In the genomic region with DNA sequence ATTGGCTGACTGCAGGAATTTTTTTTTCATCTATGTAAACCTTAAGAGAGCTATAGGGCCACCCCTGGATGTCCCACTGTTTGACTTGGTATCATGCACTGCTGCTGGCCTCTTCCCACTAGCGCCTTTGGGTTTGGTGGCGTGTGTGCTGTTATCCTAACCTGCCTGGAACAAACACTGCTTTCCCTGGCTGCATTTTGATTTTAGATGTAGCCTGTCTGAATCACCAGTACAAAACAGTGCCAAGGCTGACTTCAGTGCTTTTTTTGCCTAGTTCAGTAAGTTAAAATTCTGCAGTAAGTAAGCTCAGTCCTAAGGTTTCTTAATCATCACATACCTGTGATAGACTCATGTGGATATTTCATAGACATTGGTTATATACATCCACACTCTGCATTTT, we compare ENCODE assay signal across 23 cellular contexts.
DNase-seq lines count a peak whose midpoint lies in the region; ATAC-seq, FAIRE-seq and TF ChIP-seq lines count a peak whose summit lies in the region.
"Had no signal": no experiment of that assay in that cellular context is flagged by ENCODE, and none has a peak within 500 bp of the region (broad histone marks: within the 10 kb centered on the region; RNA-seq: fewer than 3 reads in every experiment).

No MANE protein-coding gene starts in this region.

- TF ChIP-seq CTCF in IMR-90 (conservative IDR thresholded peaks at IDR 0.05; ENCODE audit: low read depth, low read length) (no peak), astrocyte of the spinal cord (IDR thresholded peaks at IDR 0.05; ENCODE audit: low read depth, low read length) (no peak), Caco-2 (IDR thresholded peaks at IDR 0.05; ENCODE audit: insufficient read depth in 1 of 2, low read depth in 1 of 2, low read length in 1 of 2, severe bottlenecking in 1 of 2, unreplicated experiment in 1 of 2) (no peak)

- no peak overlapping the region for H2AK5ac ChIP-seq in IMR-90 (ENCODE audit: low read depth, low read length)

- in situ Hi-C loops in IMR-90 (cut with MboI; ENCODE audit: low sequenced_read_pairs) (no loop called here), astrocyte of the spinal cord (cut with HindIII; ENCODE audit: low sequenced_read_pairs) (no loop called here)

- H3K4me2 ChIP-seq in IMR-90 (ENCODE audit: low read depth, low read length), result no peak overlapping the region

- no peak overlapping the region for H2BK120ac ChIP-seq in IMR-90 (ENCODE audit: low read depth, low read length)

- no peak overlapping the region for H3K4me3 Mint-ChIP-seq in Caco-2 (ENCODE audit: unreplicated experiment)
- H3K4me3 Mint-ChIP-seq: CD4-positive, CD25-positive, alpha-beta regulatory T cell had no signal

- H2BK15ac ChIP-seq in IMR-90 (ENCODE audit: low read depth, low read length), result no peak overlapping the region

- no peak overlapping the region for H4K8ac ChIP-seq in IMR-90 (ENCODE audit: low read depth in 2 of 2, low read length in 2 of 2)

- no peak overlapping the region for H3K18ac ChIP-seq in IMR-90 (ENCODE audit: low read depth, low read length)

- no peak overlapping the region for H4K91ac ChIP-seq in IMR-90 (ENCODE audit: insufficient read depth, low read depth, low read length)

- BruUV-seq in IMR-90 (replicated peaks; lab: Mats Ljungman, UMichigan) (no TSS peak), Caco-2 (replicated peaks; lab: Mats Ljungman, UMichigan) (no TSS peak)

- H3K27me3 Mint-ChIP-seq in Caco-2 (ENCODE audit: insufficient read depth, unreplicated experiment), result peaks cover 5% of the 10 kb centered on the region

- H3K14ac ChIP-seq in IMR-90 (replicated peaks; ENCODE audit: low read depth, low read length), result no peak overlapping the region

- H2AFZ ChIP-seq in IMR-90 (replicated peaks; ENCODE audit: low read length, poor library complexity), result no peak overlapping the region

- ATAC-seq in IMR-90 (ENCODE audit: low read depth), result no peak
- no peak for ATAC-seq in HG02870 (IDR thresholded peaks at IDR 0.05; ENCODE audit: unreplicated experiment)
- ATAC-seq: K562 had no signal

- peak; percentile 44 for DNase-seq in Ammon's horn (ENCODE audit: low spot score)
- peak; percentile 50 for DNase-seq in IMR-90
- DNase-seq in astrocyte of the spinal cord (ENCODE audit: low read depth, low spot score), result peak; percentile 37
- DNase-seq in fibroblast of peridontal ligament (ENCODE audit: extremely low read depth), result peak; percentile 35
- no peak for DNase-seq in SW 1271 (lab: John Stamatoyannopoulos, UW)
- DNase-seq in small intestine, result no peak
- no peak for DNase-seq in Caco-2
- DNase-seq: 8988T; BE2C; CD4-positive, CD25-positive, alpha-beta regulatory T cell; DMS153; EL; NCI-H1105 treated with DMSO at 0.1 percent for 48 hours; NCI-H1694 treated with DMSO at 0.1 percent for 48 hours; NCI-H510A; NCI-H748 treated with DMSO at 0.1 percent for 48 hours; NK-92 treated with Interleukin-12 subunit alpha and Interleukin-12 subunit beta, amount 100 ng/mL, for 24 hours; OCI-M1; RPMI8226; SIG-M5 had no signal

- no peak overlapping the region for H3K4me3 ChIP-seq in IMR-90 (ENCODE audit: insufficient read depth, low read depth, low read length)
- no peak overlapping the region for H3K4me3 ChIP-seq in astrocyte of the spinal cord (ENCODE audit: low read depth, low read length)
- no peak overlapping the region for H3K4me3 ChIP-seq in small intestine (ENCODE audit: low read depth in 1 of 2, low read length in 2 of 2)
- H3K4me3 ChIP-seq in Caco-2 (ENCODE audit: low read depth, low read length), result no peak overlapping the region
- H3K4me3 ChIP-seq: HAP-1, K562 had no signal

- no peak overlapping the region for H2BK5ac ChIP-seq in IMR-90 (ENCODE audit: low read depth, low read length, poor library complexity, severe bottlenecking)

- intact Hi-C loops in IMR-90 (cut with micrococcal nuclease), result no loop called here
- intact Hi-C loops in Caco-2 (cut with micrococcal nuclease; ENCODE audit: unreplicated experiment), result no loop called here

- no peaks in the 10 kb centered on the region for H3K79me1 ChIP-seq in IMR-90 (ENCODE audit: low read depth in 1 of 2, low read length in 2 of 2)

- H3K9me3 ChIP-seq in IMR-90 (ENCODE audit: control insufficient read depth, insufficient read depth, low read length) (no peaks in the 10 kb centered on the region), small intestine (ENCODE audit: control insufficient read depth, low read depth) (no peaks in the 10 kb centered on the region), Caco-2 (no peaks in the 10 kb centered on the region; the same call in 1 of the 2 replicates)
- H3K9me3 ChIP-seq: BE2C, HAP-1 had no signal

- H3K56ac ChIP-seq in IMR-90 (ENCODE audit: extremely low read depth, insufficient read depth, low read length), result no peak overlapping the region

- H3K9me3 Mint-ChIP-seq in Caco-2 (ENCODE audit: unreplicated experiment), result no peaks in the 10 kb centered on the region
- H3K9me3 Mint-ChIP-seq: CD4-positive, CD25-positive, alpha-beta regulatory T cell had no signal

- no peak overlapping the region for H2BK20ac ChIP-seq in IMR-90 (ENCODE audit: low read depth, low read length)

- H3K4me1 ChIP-seq in IMR-90 (ENCODE audit: control insufficient read depth, insufficient read depth, low read length) (no peaks in the 10 kb centered on the region), small intestine (ENCODE audit: control insufficient read depth in 2 of 2, insufficient read depth in 1 of 2, low read depth in 1 of 2, low read length in 1 of 2) (no peaks in the 10 kb centered on the region), Caco-2 (no peaks in the 10 kb centered on the region)
- H3K4me1 ChIP-seq: BE2C, HAP-1 had no signal

- dilution Hi-C loops in IMR-90 (cut with HindIII; ENCODE audit: low sequenced_read_pairs, unreplicated experiment), result no loop called here

- no peaks in the 10 kb centered on the region for H3K4me1 Mint-ChIP-seq in Caco-2 (ENCODE audit: low read depth, unreplicated experiment)
- H3K4me1 Mint-ChIP-seq: CD4-positive, CD25-positive, alpha-beta regulatory T cell had no signal

- no peak for FAIRE-seq in small intestine (lab: Jason Lieb, UNC)
- FAIRE-seq: K562 had no signal

- 58% methylated on average over 2 of the region's 2 CpGs; no CpG with 5 or more reads in 1 of the 2 experiments for WGBS in IMR-90 (ENCODE audit: extremely low coverage in 2 of 2, insufficient read length in 1 of 2), 2 experiments
- 74 to 95% (median 84%) methylated on average over 2 of the region's 2 CpGs for WGBS in small intestine, 3 donors

- H3K4ac ChIP-seq in IMR-90 (ENCODE audit: low read depth, low read length), result no peak overlapping the region

- TF ChIP-seq RAD21 in IMR-90 (IDR thresholded peaks at IDR 0.05; ENCODE audit: low read length), result no peak

- no peak overlapping the region for H3K9ac ChIP-seq in IMR-90 (ENCODE audit: low read depth, low read length)

- no peaks in the 10 kb centered on the region for H4K20me1 ChIP-seq in IMR-90 (ENCODE audit: insufficient read depth, low read length)

- TF ChIP-seq POLR2A in IMR-90 (IDR thresholded peaks at IDR 0.05; ENCODE audit: low read depth, low read length), result no peak

- no peak overlapping the region for H4K5ac ChIP-seq in IMR-90 (ENCODE audit: low read depth, low read length)

- H3K36me3 ChIP-seq in IMR-90 (ENCODE audit: control insufficient read depth, insufficient read depth, low read length) (peaks cover 6% of the 10 kb centered on the region; the same call in 1 of the 2 replicates), small intestine (ENCODE audit: control insufficient read depth in 2 of 2, insufficient read depth in 2 of 2, low read length in 2 of 2) (peaks cover 0 to 2% of the 10 kb centered on the region in 2 donors), Caco-2 (ENCODE audit: control insufficient read depth, insufficient read depth, low read length) (no peaks in the 10 kb centered on the region)
- H3K36me3 ChIP-seq: BE2C, HAP-1 had no signal

- no peaks in the 10 kb centered on the region for H3K36me3 Mint-ChIP-seq in Caco-2 (ENCODE audit: insufficient read depth, unreplicated experiment)
- H3K36me3 Mint-ChIP-seq: CD4-positive, CD25-positive, alpha-beta regulatory T cell had no signal

- H3K23ac ChIP-seq in IMR-90 (ENCODE audit: low read depth, low read length), result no peak overlapping the region

- H3K27me3 ChIP-seq in IMR-90 (ENCODE audit: control insufficient read depth, insufficient read depth, low read length), result no peaks in the 10 kb centered on the region
- H3K27me3 ChIP-seq in small intestine (ENCODE audit: control insufficient read depth in 2 of 2, insufficient read depth in 2 of 2, low read length in 2 of 2), result no peaks in the 10 kb centered on the region
- H3K27me3 ChIP-seq in Caco-2 (replicated peaks; ENCODE audit: control insufficient read depth, insufficient read depth, low read length), result no peaks in the 10 kb centered on the region
- H3K27me3 ChIP-seq: BE2C had no signal

- H3K27ac ChIP-seq in IMR-90 (ENCODE audit: insufficient read depth, low read length) (no peak overlapping the region), small intestine (ENCODE audit: low read depth in 1 of 2, low read length in 1 of 2) (no peak overlapping the region)

- CTCF ChIA-PET in IMR-90 (lab: Yijun Ruan, JAX) (no interaction called here), Caco-2 (lab: Charles Lee) (no interaction called here)

- POLR2A ChIA-PET in IMR-90 (lab: Charles Lee; ENCODE audit: unreplicated experiment), result no interaction called here
- POLR2A ChIA-PET in Caco-2 (lab: Charles Lee), result no interaction called here

- H3K9me1 ChIP-seq in IMR-90 (ENCODE audit: insufficient read depth, low read length), result peaks cover 2% of the 10 kb centered on the region; the same call in 1 of the 2 replicates

- no peak overlapping the region for H2AK9ac ChIP-seq in IMR-90 (replicated peaks; ENCODE audit: low read depth, low read length, poor library complexity)

- H3K27ac Mint-ChIP-seq in Caco-2 (ENCODE audit: unreplicated experiment), result no peak overlapping the region
- H3K27ac Mint-ChIP-seq: CD4-positive, CD25-positive, alpha-beta regulatory T cell had no signal

TF ChIP-seq in IMR-90, 13 proteins besides CTCF, POLR2A, EP300 and RAD21 (continues in another document):
- TF ChIP-seq MAZ (IDR thresholded peaks at IDR 0.05; ENCODE audit: borderline replicate concordance, low read depth, low read length) (no peak), ELK1 (IDR thresholded peaks at IDR 0.05; ENCODE audit: borderline replicate concordance, low read depth, low read length) (no peak), RFX5 (IDR thresholded peaks at IDR 0.05; ENCODE audit: low read depth, low read length) (no peak), CEBPB (IDR thresholded peaks at IDR 0.05; ENCODE audit: low read depth, low read length) (no peak), FOS (IDR thresholded peaks at IDR 0.05; ENCODE audit: low read depth, low read length) (no peak), CHD1 (IDR thresholded peaks at IDR 0.05; ENCODE audit: low read depth, low read length) (no peak), NFE2L2 (IDR thresholded peaks at IDR 0.05; ENCODE audit: low read depth, low read length) (no peak)

Comparison
In these comparisons a context has a peak if more than half of its experiments do, and no peak if none do; other contexts are left out.
1. DNase-seq: peak in Ammon's horn (single experiment), IMR-90 (single experiment), astrocyte of the spinal cord (single experiment) and fibroblast of peridontal ligament (single experiment); none in SW 1271 (0 of 2), small intestine (single experiment) and Caco-2 (0 of 2).